Comparison of ENCODE assay signal across 17 cellular contexts in genomic region chr15:28995193-28995592, GRCh38.
A peak's percentile ranks its signal among the peaks of the same experiment; 100 is the strongest.
DNase-seq lines count a peak whose midpoint lies in the region; ATAC-seq and TF ChIP-seq lines count a peak whose summit lies in the region.
"Had no signal": no experiment of that assay in that cellular context is flagged by ENCODE, and none has a peak within 500 bp of the region (broad histone marks: within the 10 kb centered on the region; RNA-seq: fewer than 3 reads in every experiment).

No MANE protein-coding gene starts in this region.

- no peak for TF ChIP-seq CTCF in brain (conservative IDR thresholded peaks at IDR 0.05)
- no peak for TF ChIP-seq CTCF in MCF 10A (IDR thresholded peaks at IDR 0.05; ENCODE audit: unreplicated experiment)

- H3K9me3 Mint-ChIP-seq in stimulated activated naive CD8-positive, alpha-beta T cell treated with anti-CD3 and anti-CD28 coated beads, Interleukin-15, Interleukin-2, amounts not matched to agents 100 ng/mL and 50 ng/mL, for 24 hours: no peaks in the 10 kb centered on the region
- H3K9me3 Mint-ChIP-seq in brain (peaks cover 0 to 4% (median 0%) of the 10 kb centered on the region in 5 experiments), MCF 10A (ENCODE audit: unreplicated experiment) (no peaks in the 10 kb centered on the region)
- no peaks in the 10 kb centered on the region for H3K9me3 Mint-ChIP-seq in naive thymus-derived CD8-positive, alpha-beta T cell
- H3K9me3 Mint-ChIP-seq: activated naive CD4-positive, alpha-beta T cell treated with anti-CD3 and anti-CD28 coated beads, Interleukin-2, amount 50 U/mL, for 24 hours had no signal

- no peaks in the 10 kb centered on the region for H3K27me3 Mint-ChIP-seq in stimulated activated naive CD8-positive, alpha-beta T cell treated with anti-CD3 and anti-CD28 coated beads, Interleukin-15, Interleukin-2, amounts not matched to agents 100 ng/mL and 50 ng/mL, for 24 hours
- peaks cover 2% of the 10 kb centered on the region for H3K27me3 Mint-ChIP-seq in brain
- H3K27me3 Mint-ChIP-seq in naive thymus-derived CD8-positive, alpha-beta T cell: no peaks in the 10 kb centered on the region
- H3K27me3 Mint-ChIP-seq in MCF 10A (ENCODE audit: insufficient read depth, unreplicated experiment): no peaks in the 10 kb centered on the region
- H3K27me3 Mint-ChIP-seq: activated naive CD4-positive, alpha-beta T cell treated with anti-CD3 and anti-CD28 coated beads, Interleukin-2, amount 50 U/mL, for 24 hours had no signal

- DNase-seq in stimulated activated naive CD8-positive, alpha-beta T cell treated with anti-CD3 and anti-CD28 coated beads, Interleukin-15, Interleukin-2, amounts not matched to agents 100 U/mL and 50 U/mL, for 24 hours: no peak
- DNase-seq in naive thymus-derived CD8-positive, alpha-beta T cell: no peak
- DNase-seq in NCI-H2029 treated with DMSO at 0.1 percent for 48 hours (lab: John Stamatoyannopoulos, UW): no peak
- DNase-seq in stimulated activated CD4-positive, alpha-beta T cell treated with anti-CD3 and anti-CD28 coated beads, Interleukin-2, amount 100 ng/mL, for 48 hours: no peak
- no peak for DNase-seq in MCF 10A (ENCODE audit: unreplicated experiment)
- DNase-seq: ACHN; EL; GM23248; left ventricle myocardium superior; NCI-H1417; NCI-H2227 treated with DMSO at 0.1 percent for 48 hours; stimulated activated naive CD4-positive, alpha-beta T cell had no signal

- no peak overlapping the region for H3K4me3 Mint-ChIP-seq in stimulated activated naive CD8-positive, alpha-beta T cell treated with anti-CD3 and anti-CD28 coated beads, Interleukin-15, Interleukin-2, amounts not matched to agents 100 ng/mL and 50 ng/mL, for 24 hours
- H3K4me3 Mint-ChIP-seq in brain (peak overlapping the region; percentile 12 to 58 (median 53)), MCF 10A (ENCODE audit: unreplicated experiment) (no peak overlapping the region)
- H3K4me3 Mint-ChIP-seq in naive thymus-derived CD8-positive, alpha-beta T cell: peak overlapping the region in 4 of 10 donors; percentile 19 to 57 (median 32)
- H3K4me3 Mint-ChIP-seq: activated naive CD4-positive, alpha-beta T cell treated with anti-CD3 and anti-CD28 coated beads, Interleukin-2, amount 50 U/mL, for 24 hours had no signal

- peaks cover 38% of the 10 kb centered on the region for H3K4me1 Mint-ChIP-seq in stimulated activated naive CD8-positive, alpha-beta T cell treated with anti-CD3 and anti-CD28 coated beads, Interleukin-15, Interleukin-2, amounts not matched to agents 100 ng/mL and 50 ng/mL, for 24 hours (ENCODE audit: low read depth)
- H3K4me1 Mint-ChIP-seq in brain: peaks cover 84% of the 10 kb centered on the region
- peaks cover 34 to 72% (median 58%) of the 10 kb centered on the region in 4 donors for H3K4me1 Mint-ChIP-seq in naive thymus-derived CD8-positive, alpha-beta T cell
- H3K4me1 Mint-ChIP-seq in MCF 10A (ENCODE audit: insufficient read depth, unreplicated experiment): peaks cover 5% of the 10 kb centered on the region

- CTCF ChIA-PET in MCF 10A (lab: Yijun Ruan, JAX): no interaction called here

- H3K36me3 Mint-ChIP-seq in stimulated activated naive CD8-positive, alpha-beta T cell treated with anti-CD3 and anti-CD28 coated beads, Interleukin-15, Interleukin-2, amounts not matched to agents 100 ng/mL and 50 ng/mL, for 24 hours (ENCODE audit: low read depth): no peaks in the 10 kb centered on the region
- H3K36me3 Mint-ChIP-seq in brain (peaks cover 41% of the 10 kb centered on the region), MCF 10A (ENCODE audit: insufficient read depth, unreplicated experiment) (no peaks in the 10 kb centered on the region)
- peaks cover 0 to 60% (median 9%) of the 10 kb centered on the region in 3 donors for H3K36me3 Mint-ChIP-seq in naive thymus-derived CD8-positive, alpha-beta T cell

- no TSS peak for BruUV-seq in MCF 10A (replicated peaks; lab: Mats Ljungman, UMichigan)

- POLR2A ChIA-PET in naive thymus-derived CD8-positive, alpha-beta T cell (lab: Charles Lee): no interaction called here
- POLR2A ChIA-PET in MCF 10A (lab: Yijun Ruan, JAX): no interaction called here

- peak overlapping the region; percentile 79 for H3K27ac Mint-ChIP-seq in stimulated activated naive CD8-positive, alpha-beta T cell treated with anti-CD3 and anti-CD28 coated beads, Interleukin-15, Interleukin-2, amounts not matched to agents 100 ng/mL and 50 ng/mL, for 24 hours
- peak overlapping the region; percentile 76 to 98 (median 97) for H3K27ac Mint-ChIP-seq in brain
- peak overlapping the region in 8 of 10 donors; percentile 6 to 92 (median 66) for H3K27ac Mint-ChIP-seq in naive thymus-derived CD8-positive, alpha-beta T cell
- H3K27ac Mint-ChIP-seq in MCF 10A (ENCODE audit: low read depth, unreplicated experiment): no peak overlapping the region
- H3K27ac Mint-ChIP-seq: activated naive CD4-positive, alpha-beta T cell treated with anti-CD3 and anti-CD28 coated beads, Interleukin-2, amount 50 U/mL, for 24 hours had no signal

- intact Hi-C loops in MCF 10A (cut with micrococcal nuclease): no loop called here

- no peak for ATAC-seq in stimulated activated naive CD8-positive, alpha-beta T cell treated with anti-CD3 and anti-CD28 coated beads, Interleukin-15, Interleukin-2, amounts not matched to agents 100 U/mL and 50 U/mL, for 24 hours
- no peak for ATAC-seq in naive thymus-derived CD8-positive, alpha-beta T cell
- ATAC-seq in esophagus mucosa: no peak
- ATAC-seq: left ventricle myocardium superior, Right ventricle myocardium inferior had no signal

Comparison
In these comparisons a context has a peak if more than half of its experiments do, and no peak if none do; other contexts are left out.
1. H3K4me3 Mint-ChIP-seq: peak in brain (5 of 5); none in stimulated activated naive CD8-positive, alpha-beta T cell treated with anti-CD3 and anti-CD28 coated beads, Interleukin-15, Interleukin-2, amounts not matched to agents 100 ng/mL and 50 ng/mL, for 24 hours (single experiment) and MCF 10A (single experiment).